15 cellular contexts compared by ENCODE assay signal in the genomic region with DNA sequence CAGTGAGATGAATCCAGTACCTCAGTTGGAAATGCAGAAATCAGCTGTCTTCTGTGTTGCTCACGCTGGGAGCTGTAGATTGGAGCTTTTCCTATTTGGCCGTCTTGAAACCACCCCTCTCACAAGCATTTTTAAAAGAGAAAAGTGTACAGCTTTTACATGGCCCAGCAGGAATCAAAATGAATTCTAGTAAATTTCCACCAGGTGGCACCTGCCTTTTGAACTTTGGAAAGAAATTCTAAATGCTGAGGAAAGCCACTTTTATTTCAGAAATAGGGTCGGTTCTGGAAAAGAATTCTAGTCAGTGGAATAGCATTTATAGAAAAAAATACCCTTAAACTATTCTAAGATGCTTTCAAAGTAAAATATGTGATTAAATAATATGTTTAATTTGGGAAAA.
DNase-seq lines count a peak whose midpoint lies in the region; ATAC-seq and TF ChIP-seq lines count a peak whose summit lies in the region.
"Had no signal": no experiment of that assay in that cellular context is flagged by ENCODE, and none has a peak within 500 bp of the region (broad histone marks: within the 10 kb centered on the region; RNA-seq: fewer than 3 reads in every experiment).

No MANE protein-coding gene starts in this region.

- no peak overlapping the region for H3K27ac ChIP-seq in osteoblast (ENCODE audit: low read depth, low read length)

- H3K27me3 ChIP-seq in osteoblast (ENCODE audit: insufficient read depth, low read length): no peaks in the 10 kb centered on the region

- no peak overlapping the region for H3K4me2 ChIP-seq in osteoblast (ENCODE audit: insufficient read depth, low read length)

- H3K4me3 Mint-ChIP-seq in nephron progenitor cell: no peak overlapping the region
- no peak overlapping the region for H3K4me3 Mint-ChIP-seq in stimulated activated memory B cell treated with anti-CD40 and anti-IgM and Interleukin-4, amounts not matched to agents 10 μg/mL and 1 μg/mL and 100 μg/mL, for 72 hours
- H3K4me3 Mint-ChIP-seq in effector memory CD8-positive, alpha-beta T cell: no peak overlapping the region
- H3K4me3 Mint-ChIP-seq in WTC11: no peak overlapping the region
- H3K4me3 Mint-ChIP-seq: activated CD4-positive, alpha-beta T cell treated with anti-CD3 and anti-CD28 coated beads, Interleukin-2, amount 10 ng/mL, durations not matched to agents 24 days and 14 days; naive thymus-derived CD4-positive, alpha-beta T cell; stimulated activated effector memory CD8-positive, alpha-beta T cell treated with anti-CD3 and anti-CD28 coated beads, Interleukin-12 subunit alpha, Interleukin-12 subunit beta, amount 100 ng/mL, for 72 hours had no signal

- H3K4me3 ChIP-seq in cardiac fibroblast (replicated peaks in 1 of 2; ENCODE audit: low read depth in 2 of 2, low read length in 2 of 2) (no peak overlapping the region), osteoblast (ENCODE audit: insufficient read depth, low read length) (no peak overlapping the region)

- no peaks in the 10 kb centered on the region for H4K20me1 ChIP-seq in osteoblast (ENCODE audit: insufficient read depth, low read length)

- POLR2A ChIA-PET in WTC11 (lab: Charles Lee): no interaction called here

- H3K79me2 ChIP-seq in osteoblast (ENCODE audit: insufficient read depth, low read length): no peaks in the 10 kb centered on the region

- no peaks in the 10 kb centered on the region for H3K9me3 ChIP-seq in osteoblast (ENCODE audit: low read depth, low read length)

- no peak for ATAC-seq in stimulated activated memory B cell treated with anti-CD40 and anti-IgM and Interleukin-4, amounts not matched to agents 10 μg/mL and 1 μg/mL and 100 μg/mL, for 72 hours
- ATAC-seq in effector memory CD8-positive, alpha-beta T cell (replicated peaks): no peak
- ATAC-seq in WTC11: no peak
- ATAC-seq: naive thymus-derived CD4-positive, alpha-beta T cell; stimulated activated effector memory CD8-positive, alpha-beta T cell treated with anti-CD3 and anti-CD28 coated beads, Interleukin-12 subunit alpha, Interleukin-12 subunit beta, amount 100 ng/mL, for 72 hours had no signal

- CTCF ChIA-PET in WTC11 (lab: Charles Lee): no interaction called here

- no peaks in the 10 kb centered on the region for H3K4me1 ChIP-seq in osteoblast (ENCODE audit: insufficient read depth, low read length)

- TF ChIP-seq CTCF in cardiac fibroblast (IDR thresholded peaks at IDR 0.05; ENCODE audit: low read depth, low read length) (peak; percentile 37), osteoblast (IDR thresholded peaks at IDR 0.05; ENCODE audit: extremely low read depth, low read depth, low read length) (peak; percentile 36), nephron progenitor cell (IDR thresholded peaks at IDR 0.05) (no peak), WTC11 (IDR thresholded peaks at IDR 0.05) (no peak)

- H3K27ac Mint-ChIP-seq in nephron progenitor cell (no peak overlapping the region), WTC11 (no peak overlapping the region)
- H3K27ac Mint-ChIP-seq in stimulated activated memory B cell treated with anti-CD40 and anti-IgM and Interleukin-4, amounts not matched to agents 10 μg/mL and 1 μg/mL and 100 μg/mL, for 72 hours: no peak overlapping the region
- H3K27ac Mint-ChIP-seq in effector memory CD8-positive, alpha-beta T cell: no peak overlapping the region
- H3K27ac Mint-ChIP-seq: activated CD4-positive, alpha-beta T cell treated with anti-CD3 and anti-CD28 coated beads, Interleukin-2, amount 10 ng/mL, durations not matched to agents 24 days and 14 days; naive thymus-derived CD4-positive, alpha-beta T cell; stimulated activated effector memory CD8-positive, alpha-beta T cell treated with anti-CD3 and anti-CD28 coated beads, Interleukin-12 subunit alpha, Interleukin-12 subunit beta, amount 100 ng/mL, for 72 hours had no signal

- H3K9me3 Mint-ChIP-seq in nephron progenitor cell: peaks cover 15% of the 10 kb centered on the region
- peaks cover 6% of the 10 kb centered on the region for H3K9me3 Mint-ChIP-seq in stimulated activated memory B cell treated with anti-CD40 and anti-IgM and Interleukin-4, amounts not matched to agents 10 μg/mL and 1 μg/mL and 100 μg/mL, for 72 hours
- H3K9me3 Mint-ChIP-seq in effector memory CD8-positive, alpha-beta T cell: peaks cover 6 to 21% of the 10 kb centered on the region in 2 donors
- peaks cover 28% of the 10 kb centered on the region for H3K9me3 Mint-ChIP-seq in WTC11
- H3K9me3 Mint-ChIP-seq: activated CD4-positive, alpha-beta T cell treated with anti-CD3 and anti-CD28 coated beads, Interleukin-2, amount 10 ng/mL, durations not matched to agents 24 days and 14 days had no signal

- no peaks in the 10 kb centered on the region for H3K4me1 Mint-ChIP-seq in nephron progenitor cell
- H3K4me1 Mint-ChIP-seq in stimulated activated memory B cell treated with anti-CD40 and anti-IgM and Interleukin-4, amounts not matched to agents 10 μg/mL and 1 μg/mL and 100 μg/mL, for 72 hours: no peaks in the 10 kb centered on the region
- no peaks in the 10 kb centered on the region for H3K4me1 Mint-ChIP-seq in effector memory CD8-positive, alpha-beta T cell (ENCODE audit: low read depth in 2 of 2)
- H3K4me1 Mint-ChIP-seq in WTC11: no peaks in the 10 kb centered on the region
- H3K4me1 Mint-ChIP-seq: activated CD4-positive, alpha-beta T cell treated with anti-CD3 and anti-CD28 coated beads, Interleukin-2, amount 10 ng/mL, durations not matched to agents 24 days and 14 days; naive thymus-derived CD4-positive, alpha-beta T cell; stimulated activated effector memory CD8-positive, alpha-beta T cell treated with anti-CD3 and anti-CD28 coated beads, Interleukin-12 subunit alpha, Interleukin-12 subunit beta, amount 100 ng/mL, for 72 hours had no signal

- H3K27me3 Mint-ChIP-seq in nephron progenitor cell (ENCODE audit: low read depth, poor library complexity) (peaks cover 6% of the 10 kb centered on the region), WTC11 (ENCODE audit: low read depth) (peaks cover 14% of the 10 kb centered on the region)
- H3K27me3 Mint-ChIP-seq in stimulated activated memory B cell treated with anti-CD40 and anti-IgM and Interleukin-4, amounts not matched to agents 10 μg/mL and 1 μg/mL and 100 μg/mL, for 72 hours: no peaks in the 10 kb centered on the region
- no peaks in the 10 kb centered on the region for H3K27me3 Mint-ChIP-seq in effector memory CD8-positive, alpha-beta T cell
- H3K27me3 Mint-ChIP-seq: activated CD4-positive, alpha-beta T cell treated with anti-CD3 and anti-CD28 coated beads, Interleukin-2, amount 10 ng/mL, durations not matched to agents 24 days and 14 days; naive thymus-derived CD4-positive, alpha-beta T cell had no signal

- DNase-seq in ELR (ENCODE audit: low read depth) (peak; percentile 43), M059J (ENCODE audit: low read depth) (peak; percentile 33), cardiac fibroblast (ENCODE audit: low read depth in 2 of 2) (peak; percentile 27 to 43), osteoblast (ENCODE audit: insufficient read length, low spot score, missing footprints) (peak; percentile 36), nephron progenitor cell (no peak), WTC11 (ENCODE audit: low spot score) (no peak)
- DNase-seq in effector memory CD8-positive, alpha-beta T cell: no peak
- DNase-seq: activated CD4-positive, alpha-beta T cell treated with anti-CD3 and anti-CD28 coated beads, Interleukin-2, amount 10 ng/mL, durations not matched to agents 24 days and 14 days; activated gamma-delta T cell treated with Interleukin-2 at 50 U/mL for 16 hours; effector CD8-positive, alpha-beta T cell; H7; naive thymus-derived CD4-positive, alpha-beta T cell; NCI-H1694 had no signal

- H3K36me3 Mint-ChIP-seq in nephron progenitor cell (ENCODE audit: low read depth) (no peaks in the 10 kb centered on the region), WTC11 (peaks cover 14% of the 10 kb centered on the region)
- H3K36me3 Mint-ChIP-seq in stimulated activated memory B cell treated with anti-CD40 and anti-IgM and Interleukin-4, amounts not matched to agents 10 μg/mL and 1 μg/mL and 100 μg/mL, for 72 hours: no peaks in the 10 kb centered on the region
- no peaks in the 10 kb centered on the region for H3K36me3 Mint-ChIP-seq in effector memory CD8-positive, alpha-beta T cell (ENCODE audit: insufficient read depth)
- H3K36me3 Mint-ChIP-seq: naive thymus-derived CD4-positive, alpha-beta T cell; stimulated activated effector memory CD8-positive, alpha-beta T cell treated with anti-CD3 and anti-CD28 coated beads, Interleukin-12 subunit alpha, Interleukin-12 subunit beta, amount 100 ng/mL, for 72 hours had no signal

- H2AFZ ChIP-seq in osteoblast (ENCODE audit: low read length): no peak overlapping the region

- H3K36me3 ChIP-seq in osteoblast (ENCODE audit: insufficient read depth, low read length): no peaks in the 10 kb centered on the region

TF ChIP-seq in WTC11, 78 proteins besides CTCF, POLR2A, EP300 and RAD21 (continues in another document):
- TF ChIP-seq ZNF317 (CRISPR knock-in tag; IDR thresholded peaks at IDR 0.05; ENCODE audit: borderline replicate concordance, low read depth) (no peak), TCF7 (CRISPR knock-in tag; IDR thresholded peaks at IDR 0.05; ENCODE audit: low read depth) (no peak), ATF1 (CRISPR knock-in tag; IDR thresholded peaks at IDR 0.05) (no peak)
- TF ChIP-seq, protein P1, sequence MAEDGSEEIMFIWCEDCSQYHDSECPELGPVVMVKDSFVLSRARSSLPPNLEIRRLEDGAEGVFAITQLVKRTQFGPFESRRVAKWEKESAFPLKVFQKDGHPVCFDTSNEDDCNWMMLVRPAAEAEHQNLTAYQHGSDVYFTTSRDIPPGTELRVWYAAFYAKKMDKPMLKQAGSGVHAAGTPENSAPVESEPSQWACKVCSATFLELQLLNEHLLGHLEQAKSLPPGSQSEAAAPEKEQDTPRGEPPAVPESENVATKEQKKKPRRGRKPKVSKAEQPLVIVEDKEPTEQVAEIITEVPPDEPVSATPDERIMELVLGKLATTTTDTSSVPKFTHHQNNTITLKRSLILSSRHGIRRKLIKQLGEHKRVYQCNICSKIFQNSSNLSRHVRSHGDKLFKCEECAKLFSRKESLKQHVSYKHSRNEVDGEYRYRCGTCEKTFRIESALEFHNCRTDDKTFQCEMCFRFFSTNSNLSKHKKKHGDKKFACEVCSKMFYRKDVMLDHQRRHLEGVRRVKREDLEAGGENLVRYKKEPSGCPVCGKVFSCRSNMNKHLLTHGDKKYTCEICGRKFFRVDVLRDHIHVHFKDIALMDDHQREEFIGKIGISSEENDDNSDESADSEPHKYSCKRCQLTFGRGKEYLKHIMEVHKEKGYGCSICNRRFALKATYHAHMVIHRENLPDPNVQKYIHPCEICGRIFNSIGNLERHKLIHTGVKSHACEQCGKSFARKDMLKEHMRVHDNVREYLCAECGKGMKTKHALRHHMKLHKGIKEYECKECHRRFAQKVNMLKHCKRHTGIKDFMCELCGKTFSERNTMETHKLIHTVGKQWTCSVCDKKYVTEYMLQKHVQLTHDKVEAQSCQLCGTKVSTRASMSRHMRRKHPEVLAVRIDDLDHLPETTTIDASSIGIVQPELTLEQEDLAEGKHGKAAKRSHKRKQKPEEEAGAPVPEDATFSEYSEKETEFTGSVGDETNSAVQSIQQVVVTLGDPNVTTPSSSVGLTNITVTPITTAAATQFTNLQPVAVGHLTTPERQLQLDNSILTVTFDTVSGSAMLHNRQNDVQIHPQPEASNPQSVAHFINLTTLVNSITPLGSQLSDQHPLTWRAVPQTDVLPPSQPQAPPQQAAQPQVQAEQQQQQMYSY (CRISPR knock-in tag; IDR thresholded peaks at IDR 0.05): no peak

Comparison
In these comparisons a context has a peak if more than half of its experiments do, and no peak if none do; other contexts are left out.
1. DNase-seq: peak in ELR (single experiment), M059J (single experiment), cardiac fibroblast (2 of 2) and osteoblast (single experiment); none in nephron progenitor cell (single experiment), effector memory CD8-positive, alpha-beta T cell (0 of 3) and WTC11 (single experiment).
2. CTCF ChIP-seq: peak in cardiac fibroblast (single experiment) and osteoblast (single experiment); none in nephron progenitor cell (single experiment) and WTC11 (single experiment).